ENCODE assay signal across 22 cellular contexts in genomic region chr12:3328081-3328480, GRCh38.
"Had no signal": no experiment of that assay in that cellular context is flagged by ENCODE, and none has a peak within 500 bp of the region (broad histone marks: within the 10 kb centered on the region; RNA-seq: fewer than 3 reads in every experiment).

No MANE protein-coding gene starts in this region.

- H3K4me3 ChIP-seq: coronary artery, esophagus muscularis mucosa, mucosa of descending colon, right lobe of liver, thoracic aorta, tibial nerve, upper lobe of right lung, uterus had no signal

- FAIRE-seq: endothelial cell of umbilical vein, frontal cortex, small intestine had no signal

- H3K27ac ChIP-seq: coronary artery, esophagus muscularis mucosa, parathyroid adenoma, right lobe of liver, thoracic aorta, tibial nerve, upper lobe of right lung, uterus had no signal

- H3K36me3 ChIP-seq: esophagus muscularis mucosa, right lobe of liver, thoracic aorta, tibial nerve, upper lobe of right lung, uterus had no signal

- H3K9me3 ChIP-seq: esophagus muscularis mucosa, mucosa of descending colon, right lobe of liver, thoracic aorta, tibial nerve, upper lobe of right lung, uterus had no signal

- DNase-seq: dermis blood vessel endothelial cell; effector memory CD4-positive, alpha-beta T cell; hypothalamus; immature natural killer cell; islet precursor cell; mesenchymal stem cell; mucosa of descending colon; naive B cell; small intestine; stimulated activated CD4-positive, alpha-beta T cell treated with anti-CD3 and anti-CD28 coated beads, Interleukin-15, amount 100 ng/mL, for 24 hours; stimulated activated CD4-positive, alpha-beta T cell treated with anti-CD3 and anti-CD28 coated beads, Interleukin-2, amount 100 ng/mL, for 48 hours; stimulated activated naive B cell treated with anti-CD40 and anti-IgM and Interleukin-4, amounts not matched to agents 10 μg/mL and 1 μg/mL and 100 μg/mL, for 72 hours; upper lobe of right lung; uterus had no signal

- H3K27me3 ChIP-seq: right lobe of liver, tibial nerve, upper lobe of right lung, uterus had no signal

- H3K9ac ChIP-seq: parathyroid adenoma had no signal

- H3K4me1 ChIP-seq: esophagus muscularis mucosa, parathyroid adenoma, right lobe of liver, tibial nerve, upper lobe of right lung, uterus had no signal
